ENCODE assay signal across 1 cellular context in genomic region chr6:108865751-108866286, GRCh38.
A peak's percentile ranks its signal among the peaks of the same experiment; 100 is the strongest.
TF ChIP-seq lines count a peak whose summit lies in the region.

No MANE protein-coding gene starts in this region.

TF ChIP-seq in HEK293, 187 proteins besides CTCF, POLR2A, EP300 and RAD21:
- TF ChIP-seq PRDM10 (tag by site-specific recombination; IDR thresholded peaks at IDR 0.05), result 0 out of 2 replicates have a peak, but pooled peaks have one; percentile 20
TF ChIP-seq in HEK293: peak in this region for 1; not testable (repeated sequence) for 186.
